In the genomic region with DNA sequence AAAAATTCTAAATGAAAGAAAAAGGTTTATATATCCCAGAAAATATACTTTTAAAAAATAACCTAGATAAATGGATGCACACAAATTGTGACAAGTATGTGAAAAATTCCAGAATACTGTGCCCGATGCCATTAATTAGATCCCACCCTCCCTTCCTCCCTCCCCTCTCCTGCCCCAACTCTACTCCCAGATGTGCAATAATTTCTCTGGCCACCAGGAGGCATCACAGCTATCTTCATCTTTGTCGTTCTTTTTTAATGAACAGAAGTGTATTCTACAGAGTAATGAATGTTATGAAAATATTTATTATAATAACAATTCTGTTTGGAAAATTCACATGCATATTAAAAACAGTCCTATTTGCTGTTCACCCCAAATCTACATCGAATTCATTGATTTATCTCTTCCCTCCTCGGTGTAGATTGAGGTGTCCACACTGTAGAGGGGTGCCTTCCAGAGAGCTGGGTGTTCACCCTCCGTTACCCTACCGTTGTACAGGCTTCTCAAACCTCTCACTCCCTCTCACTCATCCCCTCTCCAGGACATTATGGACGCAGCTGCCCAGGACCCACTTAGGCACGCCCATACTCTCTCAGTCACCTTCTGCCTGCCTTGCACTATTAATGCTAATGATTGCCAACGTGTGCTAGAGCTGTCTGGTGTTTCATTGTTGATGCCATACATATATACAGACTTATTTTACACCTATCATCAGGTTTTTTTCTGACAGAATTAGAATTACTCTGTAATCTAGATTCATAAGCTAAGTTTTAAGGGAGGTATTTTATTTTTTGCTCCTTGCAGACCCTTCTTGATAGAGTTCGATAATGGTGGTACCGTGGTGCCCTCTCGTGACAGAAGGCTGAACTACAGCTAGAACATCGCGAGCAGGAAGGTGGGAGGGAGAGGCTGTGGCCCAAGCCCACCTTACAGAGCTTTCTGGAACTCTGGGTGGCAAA, we compare ENCODE assay signal across 8 cellular contexts. TPM values are rescaled to one million over a fixed set of nuclear protein-coding genes. Genes with fewer than 3 reads are reported as not detected.
DNase-seq lines count a peak whose midpoint lies in the region; ATAC-seq and TF ChIP-seq lines count a peak whose summit lies in the region.

No MANE protein-coding gene starts in this region.

- no peak overlapping the region for H2BK5ac ChIP-seq in trophoblast cell (ENCODE audit: low read depth, low read length, poor library complexity)

- H3K9me3 Mint-ChIP-seq in Calu3 (ENCODE audit: low read depth, unreplicated experiment), result no peaks in the 10 kb centered on the region

- no peak overlapping the region for H2AFZ ChIP-seq in trophoblast cell (ENCODE audit: insufficient read depth, low read length, poor library complexity)

- no peak overlapping the region for H2BK120ac ChIP-seq in trophoblast cell (ENCODE audit: insufficient read depth, low read length, poor library complexity)

- no peak overlapping the region for H2AK5ac ChIP-seq in trophoblast cell (ENCODE audit: low read length)

- no CpG with 5 or more reads among the region's 14 CpGs for WGBS in trophoblast cell (ENCODE audit: extremely low coverage, insufficient coverage, insufficient read length)

- no peak overlapping the region for H3K4ac ChIP-seq in trophoblast cell (ENCODE audit: low read depth, low read length)

- no peaks in the 10 kb centered on the region for H3K27me3 ChIP-seq in trophoblast cell (ENCODE audit: insufficient read depth, low read length)

- no peaks in the 10 kb centered on the region for H3K27me3 Mint-ChIP-seq in Calu3 (ENCODE audit: unreplicated experiment)

- H4K12ac ChIP-seq in trophoblast cell (ENCODE audit: low read depth, low read length), result no peak overlapping the region

- no peak overlapping the region for H4K91ac ChIP-seq in trophoblast cell (ENCODE audit: low read depth, low read length)

- CTCF ChIA-PET in Calu3 (lab: Charles Lee), result interaction anchor here (0.5 to 2.2 kb wide), 13 partner anchors 9 to 410 kb away, joined by 3 to 19 read pairs (median 3); no protein-coding TSS in a partner anchor

- no peak overlapping the region for H3K4me3 ChIP-seq in trophoblast cell (ENCODE audit: low read depth, low read length)

- H2BK12ac ChIP-seq in trophoblast cell (ENCODE audit: low read length), result no peak overlapping the region

- TF ChIP-seq CTCF in Calu3 (IDR thresholded peaks at IDR 0.05; ENCODE audit: unreplicated experiment), result peak; percentile 64

- peak overlapping the region; percentile 52 for H3K4me2 ChIP-seq in trophoblast cell (ENCODE audit: low read length)

- H3K14ac ChIP-seq in trophoblast cell (ENCODE audit: low read length), result no peak overlapping the region

- BruUV-seq in Calu3 (replicated peaks; lab: Mats Ljungman, UMichigan), result no TSS peak

- no peak overlapping the region for H3K18ac ChIP-seq in trophoblast cell (ENCODE audit: low read length)

- no peak overlapping the region for H3K23ac ChIP-seq in trophoblast cell (ENCODE audit: low read length)

- H3K36me3 Mint-ChIP-seq in Calu3 (ENCODE audit: insufficient read depth, unreplicated experiment), result no peaks in the 10 kb centered on the region

- H3K79me1 ChIP-seq in trophoblast cell (ENCODE audit: low read length), result no peaks in the 10 kb centered on the region

- peak; percentile 66 for DNase-seq in Calu3
- peak; percentile 20 for DNase-seq in LoVo (ENCODE audit: low spot score)
- DNase-seq in SIG-M5 treated with dmso at 0.1 percent for 504 hours (lab: John Stamatoyannopoulos, UW; ENCODE audit: unreplicated experiment), result peak; percentile 50
- peak; percentile 36 for DNase-seq in activated gamma-delta T cell treated with anti-CD3 and anti-CD28 coated beads, Interleukin-2, amount 50 U/mL, for 16 hours (ENCODE audit: low read depth)
- DNase-seq in globus pallidus (ENCODE audit: low spot score), result peak; percentile 38
- peak in 1 of 2 donors; percentile 80 for DNase-seq in trophoblast cell

- no peaks in the 10 kb centered on the region for H3K9me3 ChIP-seq in trophoblast cell (ENCODE audit: insufficient read depth, low read depth, low read length)

- H3K27ac Mint-ChIP-seq in Calu3 (ENCODE audit: unreplicated experiment), result no peak overlapping the region

- H3K9ac ChIP-seq in trophoblast cell (ENCODE audit: low read length), result no peak overlapping the region

- H3K4me1 Mint-ChIP-seq in Calu3 (ENCODE audit: low read depth, unreplicated experiment), result peaks cover 7% of the 10 kb centered on the region

- peak; percentile 78 for ATAC-seq in GM21576 (IDR thresholded peaks at IDR 0.05; ENCODE audit: unreplicated experiment)
- no peak for ATAC-seq in HG03139 (IDR thresholded peaks at IDR 0.05; ENCODE audit: unreplicated experiment)

- H3K27ac ChIP-seq in trophoblast cell (ENCODE audit: low read depth, low read length), result no peak overlapping the region

- no peaks in the 10 kb centered on the region for H3K79me2 ChIP-seq in trophoblast cell (ENCODE audit: control insufficient read depth, insufficient read depth, low read length, poor library complexity)

- H3K36me3 ChIP-seq in trophoblast cell (ENCODE audit: control insufficient read depth in 1 of 2, insufficient read depth in 2 of 2, low read length in 2 of 2), result no peaks in the 10 kb centered on the region

- H4K8ac ChIP-seq in trophoblast cell (ENCODE audit: low read depth, low read length), result no peak overlapping the region

- peaks cover 0 to 2% of the 10 kb centered on the region in 2 experiments for H3K4me1 ChIP-seq in trophoblast cell (ENCODE audit: control insufficient read depth in 1 of 2, insufficient read depth in 2 of 2, low read length in 2 of 2)

- H3K4me3 Mint-ChIP-seq in Calu3 (ENCODE audit: low read depth, unreplicated experiment), result peak overlapping the region; percentile 69

- intact Hi-C loops in Calu3 (cut with micrococcal nuclease; ENCODE audit: unreplicated experiment), result loop anchor here (1.0 to 10.0 kb wide), 3 partner anchors 207 to 514 kb away; no protein-coding TSS in a partner anchor

RNA-seq across cellular contexts. Expression of a gene that starts 14.1 kb away (rescaled TPM):
- total RNA-seq in Calu3 (2022), result 1.4 and 1.9 TPM in 2 replicates
- polyA plus RNA-seq in trophoblast cell (2013), result 0.10 and 0.11 TPM in 2 replicates
